9 cellular contexts compared by ENCODE assay signal in the genomic region with DNA sequence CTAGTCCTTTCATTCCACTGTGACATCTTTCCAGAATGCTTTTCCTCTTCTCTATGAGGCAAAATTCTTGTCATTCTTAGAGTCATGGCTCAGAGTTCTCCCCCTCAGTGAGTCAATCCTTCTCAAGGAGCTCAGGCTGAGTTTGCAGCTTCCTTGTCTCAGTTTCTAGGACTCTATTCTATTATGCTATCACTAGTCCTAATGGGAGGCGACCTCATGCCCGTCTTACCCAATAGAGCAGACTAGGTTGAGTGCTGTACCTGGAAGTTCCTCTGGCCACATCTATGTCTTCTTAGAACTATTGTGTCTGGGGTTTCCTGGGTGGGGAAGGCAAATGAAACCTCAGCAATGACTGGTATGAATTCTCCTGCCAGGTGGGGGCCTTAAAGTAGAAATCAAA. TPM values are rescaled to one million over a fixed set of nuclear protein-coding genes. Genes with fewer than 3 reads are reported as not detected.
DNase-seq lines count a peak whose midpoint lies in the region; ATAC-seq and TF ChIP-seq lines count a peak whose summit lies in the region.
"Had no signal": no experiment of that assay in that cellular context is flagged by ENCODE, and none has a peak within 500 bp of the region (broad histone marks: within the 10 kb centered on the region; RNA-seq: fewer than 3 reads in every experiment).

No MANE protein-coding gene starts in this region.

- H3K4me3 Mint-ChIP-seq in activated T-helper 1 cell treated with anti-CD3 and anti-CD28 coated beads, Interleukin-12 subunit alpha, Interleukin-12 subunit beta, Interleukin-2, Interleukin-4 antibody, amounts not matched to agents 30 ng/mL and 10 ng/mL and 1 ng/mL, durations not matched to agents 14 hours and 24 hours and 36 hours: peak overlapping the region; percentile 73
- no peak overlapping the region for H3K4me3 Mint-ChIP-seq in glutamatergic neuron (ENCODE audit: unreplicated experiment)

- peaks cover 58% of the 10 kb centered on the region for H3K4me1 Mint-ChIP-seq in activated T-helper 1 cell treated with anti-CD3 and anti-CD28 coated beads, Interleukin-12 subunit alpha, Interleukin-12 subunit beta, Interleukin-2, Interleukin-4 antibody, amounts not matched to agents 30 ng/mL and 10 ng/mL and 1 ng/mL, durations not matched to agents 14 hours and 24 hours and 36 hours (ENCODE audit: low read depth)
- peaks cover 6% of the 10 kb centered on the region for H3K4me1 Mint-ChIP-seq in glutamatergic neuron (ENCODE audit: low read depth, unreplicated experiment)

- H3K27me3 ChIP-seq in heart right ventricle (no peaks in the 10 kb centered on the region), kidney epithelial cell (ENCODE audit: control insufficient read depth, insufficient read depth, low read length) (no peaks in the 10 kb centered on the region)
- H3K27me3 ChIP-seq: neutrophil had no signal

- peak overlapping the region in 1 of 10 donors; percentile 41 for H3K27ac ChIP-seq in heart right ventricle
- H3K27ac ChIP-seq: neutrophil had no signal

- peaks cover 0 to 18% (median 0%) of the 10 kb centered on the region in 9 donors for H3K4me1 ChIP-seq in heart right ventricle

- TF ChIP-seq CTCF in heart right ventricle (IDR thresholded peaks at IDR 0.05) (no peak), kidney epithelial cell (IDR thresholded peaks at IDR 0.05; ENCODE audit: insufficient read depth, low read length, poor library complexity, severe bottlenecking) (no peak), glutamatergic neuron (IDR thresholded peaks at IDR 0.05; ENCODE audit: partially characterized antibody, unreplicated experiment) (no peak)

- 82 to 90% methylated on average over 2 of the region's 2 CpGs for WGBS in heart right ventricle, 2 donors

- H3K36me3 ChIP-seq in heart right ventricle (no peaks in the 10 kb centered on the region), kidney epithelial cell (ENCODE audit: control insufficient read depth, insufficient read depth, low read length) (no peaks in the 10 kb centered on the region)
- H3K36me3 ChIP-seq: neutrophil had no signal

- peak overlapping the region; percentile 92 for H3K27ac Mint-ChIP-seq in activated T-helper 1 cell treated with anti-CD3 and anti-CD28 coated beads, Interleukin-12 subunit alpha, Interleukin-12 subunit beta, Interleukin-2, Interleukin-4 antibody, amounts not matched to agents 30 ng/mL and 10 ng/mL and 1 ng/mL, durations not matched to agents 14 hours and 24 hours and 36 hours
- H3K27ac Mint-ChIP-seq in glutamatergic neuron (ENCODE audit: unreplicated experiment): no peak overlapping the region

- H3K36me3 Mint-ChIP-seq in activated T-helper 1 cell treated with anti-CD3 and anti-CD28 coated beads, Interleukin-12 subunit alpha, Interleukin-12 subunit beta, Interleukin-2, Interleukin-4 antibody, amounts not matched to agents 30 ng/mL and 10 ng/mL and 1 ng/mL, durations not matched to agents 14 hours and 24 hours and 36 hours (ENCODE audit: low read depth): peaks cover 14% of the 10 kb centered on the region
- H3K36me3 Mint-ChIP-seq in glutamatergic neuron (ENCODE audit: unreplicated experiment): no peaks in the 10 kb centered on the region

- ATAC-seq in left cardiac atrium: peak; percentile 32 to 34
- no peak for ATAC-seq in heart right ventricle
- no peak for ATAC-seq in GM19397 (IDR thresholded peaks at IDR 0.05; ENCODE audit: unreplicated experiment)
- no peak for ATAC-seq in HG02763 (IDR thresholded peaks at IDR 0.05; ENCODE audit: unreplicated experiment)

- no peaks in the 10 kb centered on the region for H3K9me3 ChIP-seq in heart right ventricle
- H3K9me3 ChIP-seq: neutrophil had no signal

- intact Hi-C loops in left cardiac atrium (cut with DNase I) (no loop called here), heart right ventricle (cut with DNase I) (loop anchor here in 2 of 10 donors (10.0 kb wide), 2 partner anchors 369 to 499 kb away; a partner anchor contains a TSS)
- intact Hi-C loops in activated T-helper 1 cell treated with anti-CD3 and anti-CD28 coated beads, Interleukin-12 subunit alpha, Interleukin-12 subunit beta, Interleukin-2, Interleukin-4 antibody, amounts not matched to agents 30 ng/mL and 10 ng/mL and 1 ng/mL, durations not matched to agents 14 hours and 24 hours and 36 hours (cut with micrococcal nuclease): loop anchor here (1.0 to 5.0 kb wide), 3 partner anchors 18 to 95 kb away; a partner anchor contains a TSS

- peaks cover 4% of the 10 kb centered on the region for H3K27me3 Mint-ChIP-seq in activated T-helper 1 cell treated with anti-CD3 and anti-CD28 coated beads, Interleukin-12 subunit alpha, Interleukin-12 subunit beta, Interleukin-2, Interleukin-4 antibody, amounts not matched to agents 30 ng/mL and 10 ng/mL and 1 ng/mL, durations not matched to agents 14 hours and 24 hours and 36 hours (ENCODE audit: insufficient read depth)
- H3K27me3 Mint-ChIP-seq in glutamatergic neuron (ENCODE audit: unreplicated experiment): peaks cover 4% of the 10 kb centered on the region

- H3K4me3 ChIP-seq in heart right ventricle (no peak overlapping the region), kidney epithelial cell (ENCODE audit: low read depth, low read length) (no peak overlapping the region)

- H3K9me3 Mint-ChIP-seq in activated T-helper 1 cell treated with anti-CD3 and anti-CD28 coated beads, Interleukin-12 subunit alpha, Interleukin-12 subunit beta, Interleukin-2, Interleukin-4 antibody, amounts not matched to agents 30 ng/mL and 10 ng/mL and 1 ng/mL, durations not matched to agents 14 hours and 24 hours and 36 hours: no peaks in the 10 kb centered on the region
- peaks cover 2% of the 10 kb centered on the region for H3K9me3 Mint-ChIP-seq in glutamatergic neuron (ENCODE audit: unreplicated experiment)

- DNase-seq in left cardiac atrium: no peak
- no peak for DNase-seq in heart right ventricle
- DNase-seq in activated T-helper 1 cell treated with anti-CD3 and anti-CD28 coated beads, Interleukin-12 subunit alpha, Interleukin-12 subunit beta, Interleukin-2, Interleukin-4 antibody, amounts not matched to agents 30 ng/mL and 10 ng/mL and 1 ng/mL, durations not matched to agents 14 hours and 24 hours and 36 hours (ENCODE audit: low spot score): peak; percentile 56
- DNase-seq in kidney epithelial cell (ENCODE audit: low read depth): peak; percentile 94
- no peak for DNase-seq in pons (ENCODE audit: low spot score)
- no peak for DNase-seq in glutamatergic neuron

RNA-seq across cellular contexts. Expression of a gene that starts 51.5 kb away (rescaled TPM):
- 1 to 10 TPM; 7.6 to 8.5 TPM for total RNA-seq in left cardiac atrium
- total RNA-seq in heart right ventricle: 10 to 100 TPM in 2 of 10 donors, 1 to 10 TPM in 8; 5.5 to 20.3 (median 8.5) TPM
- 10 to 100 TPM; 15.4 to 16.9 TPM for polyA plus RNA-seq in heart right ventricle
- 41.8 and 42.1 TPM in 2 replicates for total RNA-seq in activated T-helper 1 cell treated with anti-CD3 and anti-CD28 coated beads, Interleukin-12 subunit alpha, Interleukin-12 subunit beta, Interleukin-2, Interleukin-4 antibody, amounts not matched to agents 30 ng/mL and 10 ng/mL and 1 ng/mL, durations not matched to agents 14 hours and 24 hours and 36 hours
- total RNA-seq in kidney epithelial cell: 28.8 and 36.3 TPM in 2 replicates
- total RNA-seq in glutamatergic neuron (ENCODE audit: unreplicated experiment): 32.2 TPM

RNA-seq across cellular contexts. Expression of a gene that starts 57.6 kb away (rescaled TPM):
- total RNA-seq in left cardiac atrium (1,000 to 10,000 TPM; 1,001 to 1,121 TPM), heart right ventricle (1,000 to 10,000 TPM; 1,431 to 2,460 (median 2,025) TPM), kidney epithelial cell (360 and 364 TPM in 2 replicates), glutamatergic neuron (ENCODE audit: unreplicated experiment) (511 TPM)
- 100 to 1,000 TPM; 613 to 818 TPM for polyA plus RNA-seq in heart right ventricle
- 412 and 420 TPM in 2 replicates for total RNA-seq in activated T-helper 1 cell treated with anti-CD3 and anti-CD28 coated beads, Interleukin-12 subunit alpha, Interleukin-12 subunit beta, Interleukin-2, Interleukin-4 antibody, amounts not matched to agents 30 ng/mL and 10 ng/mL and 1 ng/mL, durations not matched to agents 14 hours and 24 hours and 36 hours

Comparison
In these comparisons a context has a peak if more than half of its experiments do, and no peak if none do; other contexts are left out.
1. ATAC-seq: peak in left cardiac atrium (2 of 2); none in heart right ventricle (0 of 8), GM19397 (single experiment) and HG02763 (single experiment).
2. DNase-seq: peak in activated T-helper 1 cell treated with anti-CD3 and anti-CD28 coated beads, Interleukin-12 subunit alpha, Interleukin-12 subunit beta, Interleukin-2, Interleukin-4 antibody, amounts not matched to agents 30 ng/mL and 10 ng/mL and 1 ng/mL, durations not matched to agents 14 hours and 24 hours and 36 hours (single experiment) and kidney epithelial cell (single experiment); none in left cardiac atrium (single experiment), heart right ventricle (0 of 2), pons (single experiment) and glutamatergic neuron (single experiment).